In genomic region chr12:3328571-3328970, GRCh38 we compare ENCODE assay signal across 23 cellular contexts.
"Had no signal": no experiment of that assay in that cellular context is flagged by ENCODE, and none has a peak within 500 bp of the region (broad histone marks: within the 10 kb centered on the region; RNA-seq: fewer than 3 reads in every experiment).

No MANE protein-coding gene starts in this region.

- ATAC-seq: K562, Panc1, PC-3, T-cell had no signal

- H3K4me2 ChIP-seq: KMS-11, SK-N-SH had no signal

- DNase-seq: Kasumi-1, MV-4-11, NCI-H1048, NCI-H1105 treated with DMSO at 0.1 percent for 48 hours, NCI-H1417 treated with DMSO at 0.1 percent for 48 hours, NCI-H1694, NCI-H187 treated with DMSO at 0.1 percent for 48 hours, NCI-H2029 treated with DMSO at 0.1 percent for 48 hours, NCI-H2171 treated with DMSO at 0.1 percent for 48 hours, NCI-H446, NCI-H510A, NCI-H524 treated with DMSO at 0.1 percent for 48 hours, NCI-H774, PC-3, SHP77, SK-N-SH, SW 1271, T-cell had no signal

- H3K27ac ChIP-seq: HL-60, KMS-11, RWPE1 had no signal

- H3K9ac ChIP-seq: KMS-11, SK-N-SH had no signal

- H3K4me3 ChIP-seq: K562 had no signal

- H3K9me3 ChIP-seq: SK-N-SH had no signal
